21 cellular contexts compared by ENCODE assay signal in the genomic region with DNA sequence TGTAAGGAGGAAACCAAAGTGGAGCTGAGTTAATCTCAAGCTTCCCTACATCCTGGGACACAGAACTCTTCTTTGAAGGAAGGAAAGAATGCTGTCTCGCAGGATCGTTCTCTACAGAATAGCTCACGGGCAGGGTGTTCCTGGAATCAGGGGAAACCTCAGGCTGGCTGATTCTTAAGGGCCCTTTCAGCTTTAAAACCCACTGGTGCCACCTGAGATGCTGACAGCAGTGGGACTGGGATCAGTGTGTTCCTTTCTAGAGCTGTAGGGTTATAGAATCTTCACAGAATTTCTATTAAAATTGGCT.
"Had no signal": no experiment of that assay in that cellular context is flagged by ENCODE, and none has a peak within 500 bp of the region (broad histone marks: within the 10 kb centered on the region; RNA-seq: fewer than 3 reads in every experiment).

No MANE protein-coding gene starts in this region.

- H3K27ac ChIP-seq: esophagus squamous epithelium, pancreas, stomach, thoracic aorta, transverse colon had no signal

- H3K4me3 ChIP-seq: esophagus squamous epithelium, lung, pancreas, stomach, thoracic aorta, transverse colon had no signal

- H3K9me3 Mint-ChIP-seq: dendritic cell treated with granulocyte-macrophage colony-stimulating factor and Interleukin-4, amounts not matched to agents 40 ng/mL and 50 ng/mL, for 4 days; immature natural killer cell had no signal

- H3K4me1 ChIP-seq: esophagus squamous epithelium, pancreas, stomach, transverse colon had no signal

- H3K4me1 Mint-ChIP-seq: immature natural killer cell had no signal

- DNase-seq: esophagus squamous epithelium; foreskin fibroblast; immature natural killer cell; kidney; left colon; left ventricle myocardium superior; mesendoderm; naive thymus-derived CD4-positive, alpha-beta T cell; occipital lobe; pancreas; right cardiac atrium; small intestine; stimulated activated CD4-positive, alpha-beta T cell treated with anti-CD3 and anti-CD28 coated beads, Interleukin-12 subunit alpha, Interleukin-12 subunit beta, amount 100 ng/mL, for 4 hours; stimulated activated naive CD4-positive, alpha-beta T cell; stomach; substantia nigra; transverse colon had no signal

- H3K27ac Mint-ChIP-seq: dendritic cell treated with granulocyte-macrophage colony-stimulating factor and Interleukin-4, amounts not matched to agents 40 ng/mL and 50 ng/mL, for 4 days; naive thymus-derived CD4-positive, alpha-beta T cell; progenitor cell of endocrine pancreas had no signal

- ATAC-seq: left colon; left ventricle myocardium superior; naive thymus-derived CD4-positive, alpha-beta T cell; pancreas; right cardiac atrium had no signal

- H3K27me3 Mint-ChIP-seq: dendritic cell treated with granulocyte-macrophage colony-stimulating factor and Interleukin-4, amounts not matched to agents 40 ng/mL and 50 ng/mL, for 4 days; naive thymus-derived CD4-positive, alpha-beta T cell; progenitor cell of endocrine pancreas had no signal

- H3K4me3 Mint-ChIP-seq: dendritic cell treated with granulocyte-macrophage colony-stimulating factor and Interleukin-4, amounts not matched to agents 40 ng/mL and 50 ng/mL, for 4 days; immature natural killer cell; naive thymus-derived CD4-positive, alpha-beta T cell had no signal

- H3K9me3 ChIP-seq: esophagus squamous epithelium, pancreas, stomach, thoracic aorta, transverse colon had no signal

- H3K27me3 ChIP-seq: esophagus squamous epithelium, pancreas, stomach, transverse colon had no signal
